In genomic region chr1:180229483-180230415, GRCh38 we compare ENCODE assay signal across 8 cellular contexts. TPM values are rescaled to one million over a fixed set of nuclear protein-coding genes. Genes with fewer than 3 reads are reported as not detected.
DNase-seq lines count a peak whose midpoint lies in the region; ATAC-seq and TF ChIP-seq lines count a peak whose summit lies in the region.

TSS of gene LHX4 (plus strand) at chr1:180230264. CDS start at chr1:180230530, 266 bp downstream.

- 1% methylated on average over 99 of the region's 105 CpGs for WGBS in liver
- WGBS in thymus, result under 1% methylated on average over 99 of the region's 105 CpGs

- no peak within 1 kb of the TSS for H3K27ac ChIP-seq in RWPE2 (ENCODE audit: poor library complexity, severe bottlenecking)
- H3K27ac ChIP-seq in liver (ENCODE audit: low read depth in 1 of 2, low read length in 2 of 2), result no peak within 1 kb of the TSS
- no peak within 1 kb of the TSS for H3K27ac ChIP-seq in thymus (ENCODE audit: low read depth)

- peak; percentile 32 for ATAC-seq in RWPE2 (ENCODE audit: low read depth)

- peaks cover 92% of the 10 kb centered on the region for H3K27me3 ChIP-seq in RWPE2 (ENCODE audit: insufficient read depth, poor library complexity, severe bottlenecking)
- peaks cover 11 to 36% (median 17%) of the 10 kb centered on the region in 4 donors for H3K27me3 ChIP-seq in liver (ENCODE audit: control insufficient read depth in 4 of 4, insufficient read depth in 4 of 4, low read length in 3 of 4)
- peaks cover 78% of the 10 kb centered on the region for H3K27me3 ChIP-seq in thymus (ENCODE audit: control insufficient read depth, insufficient read depth)

- no peak within 1 kb of the TSS for H3K9ac ChIP-seq in liver (ENCODE audit: low read depth in 1 of 2, low read length in 2 of 2)

- H3K4me1 ChIP-seq in RWPE2 (ENCODE audit: insufficient read depth, poor library complexity, severe bottlenecking) (no peaks in the 10 kb centered on the region), liver (ENCODE audit: control insufficient read depth in 4 of 4, insufficient read depth in 4 of 4, low read length in 3 of 4) (peaks cover 22 to 47% (median 40%) of the 10 kb centered on the region in 4 donors), thymus (ENCODE audit: control insufficient read depth, insufficient read depth, low read length) (peaks cover 22% of the 10 kb centered on the region)

- H3K36me3 ChIP-seq in RWPE2 (ENCODE audit: low read depth) (no peaks in the 10 kb centered on the region), liver (ENCODE audit: control insufficient read depth in 4 of 4, insufficient read depth in 3 of 4, low read depth in 1 of 4, low read length in 3 of 4) (no peaks in the 10 kb centered on the region), thymus (ENCODE audit: control insufficient read depth, insufficient read depth) (no peaks in the 10 kb centered on the region)

- H3K9me3 ChIP-seq in RWPE2 (ENCODE audit: severe bottlenecking) (peaks cover 2% of the 10 kb centered on the region), liver (ENCODE audit: control insufficient read depth in 4 of 4, low read length in 3 of 4) (no peaks in the 10 kb centered on the region), thymus (ENCODE audit: control insufficient read depth) (no peaks in the 10 kb centered on the region)

- DNase-seq in activated CD4-positive, alpha-beta T cell treated with anti-CD3 and anti-CD28 coated beads for 48 hours, result peak; percentile 32
- no peak for DNase-seq in activated CD4-positive, alpha-beta T cell treated with anti-CD3 and anti-CD28 coated beads for 1 hour
- DNase-seq in HT1080 (ENCODE audit: low read depth) (peak; percentile 59), RWPE2 (ENCODE audit: low spot score) (no peak), cerebellum (ENCODE audit: low spot score) (peak; percentile 42), occipital lobe (lab: John Stamatoyannopoulos, UW) (no peak)

- TF ChIP-seq RAD21 in liver (IDR thresholded peaks at IDR 0.05), result no peak

- H3K4me3 ChIP-seq in RWPE2 (ENCODE audit: severe bottlenecking) (peak within 1 kb of the TSS; percentile 39), liver (ENCODE audit: low read depth in 1 of 3, low read length in 3 of 3) (peak within 1 kb of the TSS; percentile 13 to 69 (median 53)), thymus (ENCODE audit: low read length) (peak within 1 kb of the TSS; percentile 56)

- TF ChIP-seq CTCF in RWPE2 (IDR thresholded peaks at IDR 0.05; ENCODE audit: poor library complexity, severe bottlenecking), result no peak
- no peak for TF ChIP-seq CTCF in liver (IDR thresholded peaks at IDR 0.05; ENCODE audit: low read depth, low read length, missing input control)

TF ChIP-seq in liver, 16 proteins besides CTCF, POLR2A, EP300 and RAD21:
- no peak for TF ChIP-seq ATF3 (IDR thresholded peaks at IDR 0.05)
TF ChIP-seq in liver: peak in this region for 0.

RNA-seq across cellular contexts. Expression of gene LHX4, which starts in this region (rescaled TPM):
- 0.72 and 1.6 TPM in 2 replicates for total RNA-seq in HT1080 (2014; rRNA removed; shearing (Covaris generic))
- polyA plus RNA-seq in HT1080 (2015; cell fraction: cytosol; rRNA removed), result 0.15 and 0.41 TPM in 2 replicates
- 0.22 and 0.39 TPM in 2 replicates for polyA plus RNA-seq in HT1080 (2015; cell fraction: nucleus; rRNA removed)
- total RNA-seq in cerebellum (0.91 TPM), liver (under 1 TPM; under 0.01 to 0.09 TPM), occipital lobe (0.31 TPM)
- polyA plus RNA-seq in liver (under 1 TPM; 0.01 to 0.19 TPM), thymus (0.05 TPM)

Comparison
In these comparisons a context has a peak if more than half of its experiments do, and no peak if none do; other contexts are left out.
1. DNase-seq: peak in activated CD4-positive, alpha-beta T cell treated with anti-CD3 and anti-CD28 coated beads for 48 hours (single experiment) and HT1080 (single experiment); none in activated CD4-positive, alpha-beta T cell treated with anti-CD3 and anti-CD28 coated beads for 1 hour (single experiment), RWPE2 (single experiment) and occipital lobe (single experiment).
2. Peak in DNase-seq in cerebellum; RNA of the gene not detected or under 1 TPM.
3. Peak in every context shown above with its lines, with median percentiles within 50 percentile points of each other: H3K4me3 ChIP-seq.